In the genomic region with DNA sequence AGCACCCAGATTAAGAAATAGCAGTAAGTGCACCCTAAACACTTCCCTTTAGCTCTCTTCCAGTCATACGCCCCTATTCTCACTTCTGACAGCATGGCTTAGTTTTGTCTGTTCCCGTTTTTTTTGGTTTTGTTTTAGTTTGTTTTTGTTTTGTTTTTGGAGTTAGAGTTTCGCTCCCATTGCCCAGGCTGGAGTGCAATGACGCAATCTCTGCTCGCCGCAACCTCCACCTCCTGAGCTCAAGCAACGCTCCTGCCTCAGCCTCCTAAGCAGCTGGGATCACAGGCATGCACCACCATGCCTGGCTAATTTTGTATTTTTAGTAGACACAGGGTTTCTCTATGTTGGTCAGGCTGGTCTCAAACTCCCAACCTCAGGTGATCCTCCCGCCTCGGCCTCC, we compare ENCODE assay signal across 18 cellular contexts.
"Had no signal": no experiment of that assay in that cellular context is flagged by ENCODE, and none has a peak within 500 bp of the region (broad histone marks: within the 10 kb centered on the region; RNA-seq: fewer than 3 reads in every experiment).

No MANE protein-coding gene starts in this region.

- DNase-seq: dermis blood vessel endothelial cell; effector memory CD4-positive, alpha-beta T cell; foreskin keratinocyte; heart left ventricle; left cardiac atrium; left lung; naive thymus-derived CD8-positive, alpha-beta T cell; nephron progenitor cell; nucleus accumbens; sigmoid colon; stimulated activated CD4-positive, alpha-beta T cell treated with anti-CD3 and anti-CD28 coated beads, Interleukin-2, amount 100 ng/mL, for 24 hours; stimulated activated CD4-positive, alpha-beta T cell treated with anti-CD3 and anti-CD28 coated beads, Interleukin-4, amount 100 ng/mL, for 24 hours; stimulated activated naive CD4-positive, alpha-beta T cell treated with Interleukin-2 at 50 U/mL for 16 hours; stomach; thyroid gland; trophoblast cell had no signal

- ATAC-seq: foreskin keratinocyte; gastroesophageal sphincter; heart left ventricle; left cardiac atrium; left lung; naive thymus-derived CD8-positive, alpha-beta T cell; stimulated activated effector memory CD8-positive, alpha-beta T cell treated with anti-CD3 and anti-CD28 coated beads, Interleukin-12 subunit alpha, Interleukin-12 subunit beta, amount 100 ng/mL, for 72 hours had no signal
